Comparison of ENCODE assay signal across 12 cellular contexts in genomic region chr12:6229224-6229748, GRCh38. TPM values are rescaled to one million over a fixed set of nuclear protein-coding genes. Genes with fewer than 3 reads are reported as not detected.
A peak's percentile ranks its signal among the peaks of the same experiment; 100 is the strongest.
DNase-seq lines count a peak whose midpoint lies in the region; TF ChIP-seq lines count a peak whose summit lies in the region.
"Had no signal": no experiment of that assay in that cellular context is flagged by ENCODE, and none has a peak within 500 bp of the region (broad histone marks: within the 10 kb centered on the region; RNA-seq: fewer than 3 reads in every experiment).

No MANE protein-coding gene starts in this region.

- H2AFZ ChIP-seq in fibroblast of lung (ENCODE audit: low read length) = no peak overlapping the region

- POLR2A ChIA-PET in RWPE1 (lab: Yijun Ruan, JAX; ENCODE audit: low non-redundant PET) = no interaction called here

- H3K79me2 ChIP-seq in fibroblast of lung (ENCODE audit: control insufficient read depth, insufficient read depth, low read length) = peaks cover 43% of the 10 kb centered on the region

- no peaks in the 10 kb centered on the region for H3K9me3 ChIP-seq in fibroblast of lung (ENCODE audit: control insufficient read depth, insufficient read depth, low read depth, low read length)
- no peaks in the 10 kb centered on the region for H3K9me3 ChIP-seq in skeletal muscle tissue (ENCODE audit: control insufficient read depth in 3 of 3, low read length in 3 of 3)

- H3K36me3 ChIP-seq in fibroblast of lung (ENCODE audit: control insufficient read depth, insufficient read depth, low read length) (peaks cover 15% of the 10 kb centered on the region), skeletal muscle tissue (ENCODE audit: control insufficient read depth in 3 of 3, insufficient read depth in 3 of 3, low read length in 3 of 3) (peaks cover 0 to 4% (median 0%) of the 10 kb centered on the region in 3 donors)

- H3K27ac ChIP-seq in RWPE1 (peak overlapping the region; percentile 97), fibroblast of lung (ENCODE audit: insufficient read depth, low read length) (peak overlapping the region; percentile 83), skeletal muscle tissue (ENCODE audit: low read depth, low read length) (peak overlapping the region; percentile 85)

- H3K4me2 ChIP-seq in fibroblast of lung (ENCODE audit: extremely low read depth, insufficient read depth, low read length) = peak overlapping the region; percentile 28

- CTCF ChIA-PET in RWPE1 (lab: Yijun Ruan, JAX) = interaction anchor here (0.6 to 2.2 kb wide), 2 partner anchors 49 to 85 kb away, joined by 4 to 11 read pairs; no protein-coding TSS in a partner anchor

- H3K4me1 ChIP-seq in fibroblast of lung (ENCODE audit: control insufficient read depth, extremely low read depth, insufficient read depth, low read length) (peaks cover 42% of the 10 kb centered on the region), skeletal muscle tissue (ENCODE audit: control insufficient read depth in 3 of 3, insufficient read depth in 3 of 3, low read length in 3 of 3) (peaks cover 88 to 98% (median 91%) of the 10 kb centered on the region in 3 donors)

- H4K20me1 ChIP-seq in fibroblast of lung (ENCODE audit: control insufficient read depth, extremely low read depth, insufficient read depth, low read length) = no peaks in the 10 kb centered on the region

- DNase-seq in EH (ENCODE audit: low read depth) (peak; percentile 47), RWPE1 (ENCODE audit: low spot score) (no peak), fibroblast of lung (ENCODE audit: low read depth in 2 of 2) (peak in 1 of 2 donors; percentile 58), islet precursor cell (no peak), HCEC 1CT (no peak)
- no peak for DNase-seq in stimulated activated CD4-positive, alpha-beta T cell treated with anti-CD3 and anti-CD28 coated beads, Interleukin-4, amount 100 ng/mL, for 1 hour
- DNase-seq in stimulated activated CD4-positive, alpha-beta T cell treated with anti-CD3 and anti-CD28 coated beads, Interleukin-2, amount 100 ng/mL, for 48 hours = no peak
- DNase-seq: DND-41, NCI-H146, T-cell had no signal

- peak overlapping the region; percentile 42 for H3K9ac ChIP-seq in fibroblast of lung (ENCODE audit: insufficient read depth, low read length)
- peak overlapping the region; percentile 34 to 77 (median 67) for H3K9ac ChIP-seq in skeletal muscle tissue (ENCODE audit: low read depth in 1 of 3, low read length in 3 of 3)

- TF ChIP-seq CTCF in RWPE1 (conservative IDR thresholded peaks at IDR 0.05; ENCODE audit: low read depth) (no peak), fibroblast of lung (conservative IDR thresholded peaks at IDR 0.05 in 1 of 2, IDR thresholded peaks at IDR 0.05 in 1 of 2; ENCODE audit: low read depth in 1 of 2, low read length in 2 of 2) (no peak)

- H3K27me3 ChIP-seq in fibroblast of lung (ENCODE audit: control insufficient read depth, insufficient read depth, low read length) (no peaks in the 10 kb centered on the region), skeletal muscle tissue (ENCODE audit: control insufficient read depth in 3 of 3, insufficient read depth in 3 of 3, low read length in 3 of 3) (no peaks in the 10 kb centered on the region)

- no peak overlapping the region for H3K4me3 ChIP-seq in fibroblast of lung (replicated peaks in 1 of 4; ENCODE audit: control extremely low read depth in 1 of 4, insufficient read depth in 1 of 4, low read depth in 3 of 4, low read length in 4 of 4)
- peak overlapping the region in 1 of 3 donors; percentile 22 for H3K4me3 ChIP-seq in skeletal muscle tissue (ENCODE audit: low read length in 3 of 3)

RNA-seq across cellular contexts. Expression of gene CD9, which starts 29.1 kb away (rescaled TPM):
- 266 and 856 TPM in 2 replicates for total RNA-seq in fibroblast of lung
- 520 and 1,081 TPM in 2 replicates for polyA plus RNA-seq in fibroblast of lung
- 290 and 636 TPM in 2 replicates for polyA plus RNA-seq in fibroblast of lung (2012)
- 150 and 262 TPM in 2 replicates for polyA minus RNA-seq in fibroblast of lung (ENCODE audit: low replicate concordance)
- 62.6 TPM for total RNA-seq in skeletal muscle tissue
- polyA plus RNA-seq: neural cell had no signal
